9 cellular contexts compared by ENCODE assay signal in genomic region chr1:50108497-50109073, GRCh38. TPM values are rescaled to one million over a fixed set of nuclear protein-coding genes. Genes with fewer than 3 reads are reported as not detected.
DNase-seq lines count a peak whose midpoint lies in the region; ATAC-seq lines count a peak whose summit lies in the region.
"Had no signal": no experiment of that assay in that cellular context is flagged by ENCODE, and none has a peak within 500 bp of the region (broad histone marks: within the 10 kb centered on the region; RNA-seq: fewer than 3 reads in every experiment).

ELAVL4 (plus strand) TSS chr1:50108920; CDS start chr1:50109190, 270 bp downstream.

- H3K27ac ChIP-seq in angular gyrus (ENCODE audit: low read depth, low read length) = peak within 1 kb of the TSS; percentile 68
- H3K27ac ChIP-seq: RWPE1 had no signal

- DNase-seq in NCI-H2227 (lab: John Stamatoyannopoulos, UW; ENCODE audit: unreplicated experiment) (peak; percentile 91), occipital lobe (lab: John Stamatoyannopoulos, UW) (peak; percentile 37), left lobe of liver (ENCODE audit: low spot score) (no peak), mesenteric fat pad (ENCODE audit: low spot score) (no peak), Right ventricle myocardium inferior (ENCODE audit: missing footprints) (no peak)

- intact Hi-C loops in Right ventricle myocardium inferior (cut with DNase I) = no loop called here

- ATAC-seq in HG03354 (IDR thresholded peaks at IDR 0.05; ENCODE audit: poor library complexity, severe bottlenecking, unreplicated experiment) = peak; percentile 38
- no peak for ATAC-seq in HG02588 (IDR thresholded peaks at IDR 0.05; ENCODE audit: unreplicated experiment)
- no peak for ATAC-seq in left lobe of liver
- no peak for ATAC-seq in Right ventricle myocardium inferior

RNA-seq across cellular contexts. Expression of gene ELAVL4, which starts in this region (rescaled TPM):
- total RNA-seq in occipital lobe = 91.4 TPM
- total RNA-seq in left lobe of liver = 0.18 TPM
- total RNA-seq in mesenteric fat pad = 0.45 TPM
- not detected for total RNA-seq in Right ventricle myocardium inferior

Comparison
In these comparisons a context has a peak if more than half of its experiments do, and no peak if none do; other contexts are left out.
1. RNA of gene ELAVL4 (total RNA-seq): 91.4 TPM in occipital lobe (single experiment); 0.45 TPM in mesenteric fat pad (single experiment), 0.18 TPM in left lobe of liver (single experiment) and not detected in Right ventricle myocardium inferior (single experiment); every median in the first group is over 10 times any median in the second.
2. DNase-seq: peak in NCI-H2227 (single experiment) and occipital lobe (single experiment); none in left lobe of liver (single experiment), mesenteric fat pad (single experiment) and Right ventricle myocardium inferior (single experiment).